In the genomic region with DNA sequence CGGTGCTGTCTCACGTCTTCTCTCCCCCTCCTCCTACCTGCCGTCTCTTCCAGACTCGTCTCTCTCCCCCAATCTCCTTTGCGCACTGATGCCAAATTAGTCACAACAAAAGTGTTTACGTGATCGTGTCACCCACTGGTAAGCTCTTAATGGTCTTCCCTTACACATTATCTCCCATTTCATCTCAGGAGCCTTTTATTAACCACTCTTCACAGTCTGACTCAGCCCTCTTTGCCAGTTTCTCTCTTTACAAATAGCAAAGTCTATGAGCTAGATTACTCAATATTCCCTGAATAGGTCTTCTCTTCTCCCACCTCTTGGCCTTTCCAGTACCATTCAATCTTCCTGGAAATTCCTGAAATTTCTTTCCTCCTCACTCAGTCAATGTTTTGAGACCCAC, we compare ENCODE assay signal across 15 cellular contexts.
DNase-seq lines count a peak whose midpoint lies in the region; ATAC-seq and TF ChIP-seq lines count a peak whose summit lies in the region.
"Had no signal": no experiment of that assay in that cellular context is flagged by ENCODE, and none has a peak within 500 bp of the region (broad histone marks: within the 10 kb centered on the region; RNA-seq: fewer than 3 reads in every experiment).

No MANE protein-coding gene starts in this region.

- no peak overlapping the region for H3K27ac ChIP-seq in left lung
- H3K27ac ChIP-seq: KMS-11 had no signal

- CTCF ChIA-PET in BJ (lab: Yijun Ruan, JAX): interaction anchor here (1.0 kb wide), 2 partner anchors 19 to 44 kb away, joined by 3 to 4 read pairs; no protein-coding TSS in a partner anchor

- intact Hi-C loops in left lung (cut with DNase I): no loop called here
- intact Hi-C loops in activated T-helper 1 cell treated with anti-CD3 and anti-CD28 coated beads, Interleukin-12 subunit alpha, Interleukin-12 subunit beta, Interleukin-2, Interleukin-4 antibody, amounts not matched to agents 30 ng/mL and 10 ng/mL and 1 ng/mL, durations not matched to agents 14 hours and 24 hours and 36 hours (cut with micrococcal nuclease): no loop called here

- POLR2A ChIA-PET in BJ (lab: Charles Lee): interaction anchor here (0.6 kb wide), 1 partner anchor 64 kb away, joined by 4 read pairs; no protein-coding TSS in a partner anchor

- no peak for TF ChIP-seq CTCF in BJ (IDR thresholded peaks at IDR 0.05; ENCODE audit: insufficient read depth, low read depth, low read length)
- no peak for TF ChIP-seq CTCF in left lung (IDR thresholded peaks at IDR 0.05)

- H3K27me3 ChIP-seq in BJ (ENCODE audit: control insufficient read depth, insufficient read depth, low read length): no peaks in the 10 kb centered on the region
- no peaks in the 10 kb centered on the region for H3K27me3 ChIP-seq in adipocyte (replicated peaks; ENCODE audit: control insufficient read depth, insufficient read depth, low read length)
- no peaks in the 10 kb centered on the region for H3K27me3 ChIP-seq in left lung

- no peak overlapping the region for H3K4me3 ChIP-seq in BJ (ENCODE audit: low read depth, low read length)
- no peak overlapping the region for H3K4me3 ChIP-seq in adipocyte (ENCODE audit: low read length)
- no peak overlapping the region for H3K4me3 ChIP-seq in left lung

- H3K9me3 Mint-ChIP-seq in activated T-helper 1 cell treated with anti-CD3 and anti-CD28 coated beads, Interleukin-12 subunit alpha, Interleukin-12 subunit beta, Interleukin-2, Interleukin-4 antibody, amounts not matched to agents 30 ng/mL and 10 ng/mL and 1 ng/mL, durations not matched to agents 14 hours and 24 hours and 36 hours: no peaks in the 10 kb centered on the region
- H3K9me3 Mint-ChIP-seq: T-helper 2 cell treated with Interferon-gamma antibody and Interleukin-4, amounts not matched to agents 5 μg/mL and 100 μg/mL, for 36 hours had no signal

- ATAC-seq in left lung (peak; percentile 80), GM18517 (IDR thresholded peaks at IDR 0.05; ENCODE audit: unreplicated experiment) (no peak), GM21390 (IDR thresholded peaks at IDR 0.05; ENCODE audit: unreplicated experiment) (no peak), GM18868 (IDR thresholded peaks at IDR 0.05; ENCODE audit: unreplicated experiment) (no peak)

- H3K4me1 Mint-ChIP-seq in activated T-helper 1 cell treated with anti-CD3 and anti-CD28 coated beads, Interleukin-12 subunit alpha, Interleukin-12 subunit beta, Interleukin-2, Interleukin-4 antibody, amounts not matched to agents 30 ng/mL and 10 ng/mL and 1 ng/mL, durations not matched to agents 14 hours and 24 hours and 36 hours (ENCODE audit: low read depth): no peaks in the 10 kb centered on the region

- H3K36me3 Mint-ChIP-seq in activated T-helper 1 cell treated with anti-CD3 and anti-CD28 coated beads, Interleukin-12 subunit alpha, Interleukin-12 subunit beta, Interleukin-2, Interleukin-4 antibody, amounts not matched to agents 30 ng/mL and 10 ng/mL and 1 ng/mL, durations not matched to agents 14 hours and 24 hours and 36 hours (ENCODE audit: low read depth): no peaks in the 10 kb centered on the region

- H3K27me3 Mint-ChIP-seq in activated T-helper 1 cell treated with anti-CD3 and anti-CD28 coated beads, Interleukin-12 subunit alpha, Interleukin-12 subunit beta, Interleukin-2, Interleukin-4 antibody, amounts not matched to agents 30 ng/mL and 10 ng/mL and 1 ng/mL, durations not matched to agents 14 hours and 24 hours and 36 hours (ENCODE audit: insufficient read depth): peaks cover 1% of the 10 kb centered on the region

- DNase-seq in BJ (ENCODE audit: low read depth): peak; percentile 62
- peak; percentile 62 for DNase-seq in HS-5 (ENCODE audit: low read depth)
- peak; percentile 15 for DNase-seq in adipocyte (ENCODE audit: low read depth)
- no peak for DNase-seq in left lung
- no peak for DNase-seq in activated T-helper 1 cell treated with anti-CD3 and anti-CD28 coated beads, Interleukin-12 subunit alpha, Interleukin-12 subunit beta, Interleukin-2, Interleukin-4 antibody, amounts not matched to agents 30 ng/mL and 10 ng/mL and 1 ng/mL, durations not matched to agents 14 hours and 24 hours and 36 hours (ENCODE audit: low spot score)
- DNase-seq: activated CD4-positive, alpha-beta T cell treated with anti-CD3 and anti-CD28 coated beads, Interleukin-2, amount 50 U/mL, for 1 hour; activated effector memory CD4-positive, alpha-beta T cell treated with anti-CD3 and anti-CD28 coated beads, Interleukin-2, amount 50 U/mL, for 16 hours; C1 segment of cervical spinal cord; GDM1; NCI-H2171 had no signal

- no peaks in the 10 kb centered on the region for H3K36me3 ChIP-seq in BJ (ENCODE audit: control insufficient read depth, insufficient read depth, low read length)
- no peaks in the 10 kb centered on the region for H3K36me3 ChIP-seq in adipocyte (ENCODE audit: control insufficient read depth, insufficient read depth, low read length, severe bottlenecking)
- H3K36me3 ChIP-seq in left lung: no peaks in the 10 kb centered on the region

- H3K4me1 ChIP-seq in adipocyte (ENCODE audit: control insufficient read depth, insufficient read depth, low read length): no peaks in the 10 kb centered on the region
- H3K4me1 ChIP-seq in left lung: no peaks in the 10 kb centered on the region

- H3K9me3 ChIP-seq in adipocyte (ENCODE audit: control insufficient read depth, low read length): no peaks in the 10 kb centered on the region
- H3K9me3 ChIP-seq in left lung: no peaks in the 10 kb centered on the region

- H3K4me3 Mint-ChIP-seq in activated T-helper 1 cell treated with anti-CD3 and anti-CD28 coated beads, Interleukin-12 subunit alpha, Interleukin-12 subunit beta, Interleukin-2, Interleukin-4 antibody, amounts not matched to agents 30 ng/mL and 10 ng/mL and 1 ng/mL, durations not matched to agents 14 hours and 24 hours and 36 hours: no peak overlapping the region
- H3K4me3 Mint-ChIP-seq: T-helper 2 cell treated with Interferon-gamma antibody and Interleukin-4, amounts not matched to agents 5 μg/mL and 100 μg/mL, for 36 hours had no signal

- no peak overlapping the region for H3K9ac ChIP-seq in adipocyte (ENCODE audit: low read length)
- H3K9ac ChIP-seq: KMS-11 had no signal

- no peak overlapping the region for H3K27ac Mint-ChIP-seq in activated T-helper 1 cell treated with anti-CD3 and anti-CD28 coated beads, Interleukin-12 subunit alpha, Interleukin-12 subunit beta, Interleukin-2, Interleukin-4 antibody, amounts not matched to agents 30 ng/mL and 10 ng/mL and 1 ng/mL, durations not matched to agents 14 hours and 24 hours and 36 hours
- H3K27ac Mint-ChIP-seq: T-helper 2 cell treated with Interferon-gamma antibody and Interleukin-4, amounts not matched to agents 5 μg/mL and 100 μg/mL, for 36 hours had no signal

Comparison
In these comparisons a context has a peak if more than half of its experiments do, and no peak if none do; other contexts are left out.
1. DNase-seq: peak in BJ (single experiment), HS-5 (single experiment) and adipocyte (single experiment); none in left lung (0 of 2) and activated T-helper 1 cell treated with anti-CD3 and anti-CD28 coated beads, Interleukin-12 subunit alpha, Interleukin-12 subunit beta, Interleukin-2, Interleukin-4 antibody, amounts not matched to agents 30 ng/mL and 10 ng/mL and 1 ng/mL, durations not matched to agents 14 hours and 24 hours and 36 hours (single experiment).